ENCODE assay signal across 1 cellular context in genomic region chr3:120907659-120908029, GRCh38.
TF ChIP-seq lines count a peak whose summit lies in the region.

No MANE protein-coding gene starts in this region.

TF ChIP-seq in A549, 52 proteins besides CTCF, POLR2A, EP300 and RAD21 (continued from another document):
- TF ChIP-seq, protein P1, sequence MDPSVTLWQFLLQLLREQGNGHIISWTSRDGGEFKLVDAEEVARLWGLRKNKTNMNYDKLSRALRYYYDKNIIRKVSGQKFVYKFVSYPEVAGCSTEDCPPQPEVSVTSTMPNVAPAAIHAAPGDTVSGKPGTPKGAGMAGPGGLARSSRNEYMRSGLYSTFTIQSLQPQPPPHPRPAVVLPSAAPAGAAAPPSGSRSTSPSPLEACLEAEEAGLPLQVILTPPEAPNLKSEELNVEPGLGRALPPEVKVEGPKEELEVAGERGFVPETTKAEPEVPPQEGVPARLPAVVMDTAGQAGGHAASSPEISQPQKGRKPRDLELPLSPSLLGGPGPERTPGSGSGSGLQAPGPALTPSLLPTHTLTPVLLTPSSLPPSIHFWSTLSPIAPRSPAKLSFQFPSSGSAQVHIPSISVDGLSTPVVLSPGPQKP (IDR thresholded peaks at IDR 0.05; ENCODE audit: low read depth, low read length), result no peak
- no peak for TF ChIP-seq CHD2 (IDR thresholded peaks at IDR 0.05; ENCODE audit: low read length, partially characterized antibody)
- TF ChIP-seq, protein P2, sequence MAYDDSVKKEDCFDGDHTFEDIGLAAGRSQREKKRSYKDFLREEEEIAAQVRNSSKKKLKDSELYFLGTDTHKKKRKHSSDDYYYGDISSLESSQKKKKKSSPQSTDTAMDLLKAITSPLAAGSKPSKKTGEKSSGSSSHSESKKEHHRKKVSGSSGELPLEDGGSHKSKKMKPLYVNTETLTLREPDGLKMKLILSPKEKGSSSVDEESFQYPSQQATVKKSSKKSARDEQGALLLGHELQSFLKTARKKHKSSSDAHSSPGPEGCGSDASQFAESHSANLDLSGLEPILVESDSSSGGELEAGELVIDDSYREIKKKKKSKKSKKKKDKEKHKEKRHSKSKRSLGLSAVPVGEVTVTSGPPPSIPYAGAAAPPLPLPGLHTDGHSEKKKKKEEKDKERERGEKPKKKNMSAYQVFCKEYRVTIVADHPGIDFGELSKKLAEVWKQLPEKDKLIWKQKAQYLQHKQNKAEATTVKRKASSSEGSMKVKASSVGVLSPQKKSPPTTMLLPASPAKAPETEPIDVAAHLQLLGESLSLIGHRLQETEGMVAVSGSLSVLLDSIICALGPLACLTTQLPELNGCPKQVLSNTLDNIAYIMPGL (CRISPR knock-in tag; IDR thresholded peaks at IDR 0.05; ENCODE audit: borderline replicate concordance), result no peak
- no peak for TF ChIP-seq RCOR1 (IDR thresholded peaks at IDR 0.05; ENCODE audit: low read depth, low read length)
- no peak for TF ChIP-seq CBX2 (IDR thresholded peaks at IDR 0.05; ENCODE audit: borderline replicate concordance, low read depth)
- TF ChIP-seq SMC3 (IDR thresholded peaks at IDR 0.05), result no peak
- TF ChIP-seq, protein P3, sequence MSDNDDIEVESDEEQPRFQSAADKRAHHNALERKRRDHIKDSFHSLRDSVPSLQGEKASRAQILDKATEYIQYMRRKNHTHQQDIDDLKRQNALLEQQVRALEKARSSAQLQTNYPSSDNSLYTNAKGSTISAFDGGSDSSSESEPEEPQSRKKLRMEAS (IDR thresholded peaks at IDR 0.05), result no peak
- TF ChIP-seq MAFK (IDR thresholded peaks at IDR 0.05; ENCODE audit: partially characterized antibody), result no peak
- no peak for TF ChIP-seq RFX5 (IDR thresholded peaks at IDR 0.05)
- TF ChIP-seq ZSCAN20 (CRISPR knock-in tag; IDR thresholded peaks at IDR 0.05), result no peak
- TF ChIP-seq TP53 (CRISPR knock-in tag; IDR thresholded peaks at IDR 0.05), result no peak
- TF ChIP-seq FOXS1 (CRISPR knock-in tag; IDR thresholded peaks at IDR 0.05), result no peak
- TF ChIP-seq ZFP36 (IDR thresholded peaks at IDR 0.05; ENCODE audit: borderline replicate concordance, partially characterized antibody), result no peak
- TF ChIP-seq TFCP2L1 (CRISPR knock-in tag; IDR thresholded peaks at IDR 0.05), result no peak
- TF ChIP-seq, protein P4, sequence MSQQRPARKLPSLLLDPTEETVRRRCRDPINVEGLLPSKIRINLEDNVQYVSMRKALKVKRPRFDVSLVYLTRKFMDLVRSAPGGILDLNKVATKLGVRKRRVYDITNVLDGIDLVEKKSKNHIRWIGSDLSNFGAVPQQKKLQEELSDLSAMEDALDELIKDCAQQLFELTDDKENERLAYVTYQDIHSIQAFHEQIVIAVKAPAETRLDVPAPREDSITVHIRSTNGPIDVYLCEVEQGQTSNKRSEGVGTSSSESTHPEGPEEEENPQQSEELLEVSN (IDR thresholded peaks at IDR 0.05; ENCODE audit: borderline replicate concordance, low read depth), result no peak
- no peak for TF ChIP-seq USF2 (IDR thresholded peaks at IDR 0.05)
TF ChIP-seq in A549: peak in this region for 0.
